9 cellular contexts compared by ENCODE assay signal in genomic region chr7:31122649-31123058, GRCh38.
DNase-seq lines count a peak whose midpoint lies in the region; ATAC-seq and TF ChIP-seq lines count a peak whose summit lies in the region.
"Had no signal": no experiment of that assay in that cellular context is flagged by ENCODE, and none has a peak within 500 bp of the region (broad histone marks: within the 10 kb centered on the region; RNA-seq: fewer than 3 reads in every experiment).

No MANE protein-coding gene starts in this region.

- TF ChIP-seq CTCF in HFF-Myc (IDR thresholded peaks at IDR 0.05; ENCODE audit: low read depth, low read length, missing control alignments) (peak; percentile 80), WERI-Rb-1 (IDR thresholded peaks at IDR 0.05; ENCODE audit: low read depth, low read length) (peak; percentile 86), esophagus muscularis mucosa (IDR thresholded peaks at IDR 0.05) (peak; percentile 76 to 83 (median 82)), type B pancreatic cell (conservative IDR thresholded peaks at IDR 0.05) (peak; percentile 93)

- H3K36me3 ChIP-seq in WERI-Rb-1 (no peaks in the 10 kb centered on the region), esophagus muscularis mucosa (no peaks in the 10 kb centered on the region)

- peaks cover 0 to 14% (median 12%) of the 10 kb centered on the region in 4 donors for H3K4me1 ChIP-seq in esophagus muscularis mucosa

- 5% methylated on average over 4 of the region's 4 CpGs for WGBS in esophagus muscularis mucosa

- H3K27me3 ChIP-seq in WERI-Rb-1 (ENCODE audit: insufficient read depth, low read depth, severe bottlenecking) (no peaks in the 10 kb centered on the region), esophagus muscularis mucosa (no peaks in the 10 kb centered on the region)

- TF ChIP-seq POLR2A in esophagus muscularis mucosa (IDR thresholded peaks at IDR 0.05; ENCODE audit: low read depth) = no peak

- no peak overlapping the region for H3K27ac Mint-ChIP-seq in type B pancreatic cell
- H3K27ac Mint-ChIP-seq: activated naive CD4-positive, alpha-beta T cell treated with anti-CD3 and anti-CD28 coated beads, Interleukin-2, amount 50 U/mL, for 24 hours had no signal

- no peaks in the 10 kb centered on the region for H3K36me3 Mint-ChIP-seq in type B pancreatic cell
- H3K36me3 Mint-ChIP-seq: activated naive CD4-positive, alpha-beta T cell treated with anti-CD3 and anti-CD28 coated beads, Interleukin-2, amount 50 U/mL, for 24 hours had no signal

- no peaks in the 10 kb centered on the region for H3K9me3 Mint-ChIP-seq in type B pancreatic cell
- H3K9me3 Mint-ChIP-seq: activated naive CD4-positive, alpha-beta T cell treated with anti-CD3 and anti-CD28 coated beads, Interleukin-2, amount 50 U/mL, for 24 hours had no signal

- H3K9me3 ChIP-seq in WERI-Rb-1 (ENCODE audit: severe bottlenecking) (no peaks in the 10 kb centered on the region), esophagus muscularis mucosa (no peaks in the 10 kb centered on the region)

- TF ChIP-seq EP300 in esophagus muscularis mucosa (IDR thresholded peaks at IDR 0.05) = no peak

- H3K4me3 ChIP-seq in HFF-Myc (replicated peaks; ENCODE audit: low read depth, low read length) = no peak overlapping the region
- no peak overlapping the region for H3K4me3 ChIP-seq in WERI-Rb-1 (ENCODE audit: low read depth, low read length)
- no peak overlapping the region for H3K4me3 ChIP-seq in esophagus muscularis mucosa

- peaks cover 58% of the 10 kb centered on the region for H3K27me3 Mint-ChIP-seq in type B pancreatic cell

- H3K27ac ChIP-seq in WERI-Rb-1 = no peak overlapping the region
- H3K27ac ChIP-seq in esophagus muscularis mucosa (replicated peaks in 1 of 4) = peak overlapping the region in 1 of 4 donors; percentile 26

- no peak for ATAC-seq in HG02571 (IDR thresholded peaks at IDR 0.05; ENCODE audit: unreplicated experiment)

- no peaks in the 10 kb centered on the region for H3K4me1 Mint-ChIP-seq in type B pancreatic cell (ENCODE audit: unreplicated experiment)
- H3K4me1 Mint-ChIP-seq: activated naive CD4-positive, alpha-beta T cell treated with anti-CD3 and anti-CD28 coated beads, Interleukin-2, amount 50 U/mL, for 24 hours had no signal

- DNase-seq in Daoy (ENCODE audit: low read depth) (peak; percentile 93), HFF-Myc (ENCODE audit: extremely low read depth, low read depth) (peak; percentile 66), NCI-H2171 treated with DMSO at 0.1 percent for 48 hours (lab: John Stamatoyannopoulos, UW) (peak; percentile 83), WERI-Rb-1 (peak; percentile 75), esophagus muscularis mucosa (ENCODE audit: extremely low spot score) (peak; percentile 93), myocyte (ENCODE audit: low read depth) (peak; percentile 80), type B pancreatic cell (ENCODE audit: extremely low spot score, unreplicated experiment) (no peak)

- intact Hi-C loops in esophagus muscularis mucosa (cut with DNase I) = loop anchor here (1.0 to 2.0 kb wide), 2 partner anchors 139 to 322 kb away; no protein-coding TSS in a partner anchor

- H3K4me3 Mint-ChIP-seq in type B pancreatic cell = no peak overlapping the region
- H3K4me3 Mint-ChIP-seq: activated naive CD4-positive, alpha-beta T cell treated with anti-CD3 and anti-CD28 coated beads, Interleukin-2, amount 50 U/mL, for 24 hours had no signal
